In the genomic region with DNA sequence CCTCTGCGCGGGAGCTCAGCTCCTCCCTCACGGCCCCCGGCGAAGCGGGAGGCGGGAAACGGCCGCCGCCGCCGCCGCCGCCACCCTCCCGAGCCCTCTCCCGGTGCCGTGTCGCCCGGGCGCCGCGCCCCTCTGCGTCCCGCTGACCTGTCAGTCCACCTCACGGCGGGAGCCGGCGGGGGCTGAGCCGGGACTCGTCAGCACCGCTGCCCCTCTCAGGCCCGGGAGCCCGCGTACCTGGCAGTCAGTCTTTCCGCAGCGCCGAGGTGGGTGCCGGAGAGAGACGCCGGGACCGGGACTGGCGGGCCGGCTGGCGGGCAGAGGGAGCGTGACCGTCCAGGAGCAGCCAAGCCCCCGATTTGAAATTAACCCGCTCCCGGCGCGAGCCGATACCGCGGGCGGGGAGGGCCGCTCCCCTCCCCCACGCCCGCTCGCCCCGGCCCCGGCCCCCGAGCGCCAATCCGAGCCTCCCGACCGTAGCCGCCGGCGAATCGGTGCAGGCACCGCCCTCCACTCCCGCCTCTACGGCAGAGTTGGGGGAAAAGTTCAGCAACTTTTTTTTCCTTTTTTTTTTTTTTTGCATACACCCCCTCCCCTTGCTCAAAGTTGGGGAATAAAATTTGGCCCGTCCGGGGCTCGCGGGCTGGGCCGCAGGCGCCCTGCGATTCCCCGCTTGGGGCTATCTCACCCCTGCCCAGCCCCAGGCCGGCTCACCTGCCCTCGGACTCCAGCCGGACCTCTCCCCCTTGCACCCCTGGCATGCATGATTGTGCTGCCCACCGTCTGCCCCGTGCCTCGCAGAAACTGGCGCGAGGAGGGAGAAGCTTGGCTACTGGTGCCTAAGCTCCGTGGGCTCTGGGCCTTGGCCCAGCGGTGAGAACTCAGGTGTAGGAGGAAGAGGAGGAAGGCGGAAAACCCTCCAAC, we compare ENCODE assay signal across 1 cellular context.
TF ChIP-seq lines count a peak whose summit lies in the region.

No MANE protein-coding gene starts in this region.

TF ChIP-seq in IMR-90, 13 proteins besides CTCF, POLR2A, EP300 and RAD21:
- TF ChIP-seq NFE2L2 (IDR thresholded peaks at IDR 0.05; ENCODE audit: low read depth, low read length) (no peak), MAFK (IDR thresholded peaks at IDR 0.05; ENCODE audit: low read depth, low read length) (no peak), RFX5 (IDR thresholded peaks at IDR 0.05; ENCODE audit: low read depth, low read length) (no peak), MAZ (IDR thresholded peaks at IDR 0.05; ENCODE audit: borderline replicate concordance, low read depth, low read length) (no peak), CHD1 (IDR thresholded peaks at IDR 0.05; ENCODE audit: low read depth, low read length) (no peak), FOS (IDR thresholded peaks at IDR 0.05; ENCODE audit: low read depth, low read length) (no peak), CEBPB (IDR thresholded peaks at IDR 0.05; ENCODE audit: low read depth, low read length) (no peak), MXI1 (IDR thresholded peaks at IDR 0.05; ENCODE audit: borderline replicate concordance, low read depth, low read length) (no peak), RCOR1 (IDR thresholded peaks at IDR 0.05; ENCODE audit: insufficient replicate concordance, low read length) (no peak)
- TF ChIP-seq, protein P1, sequence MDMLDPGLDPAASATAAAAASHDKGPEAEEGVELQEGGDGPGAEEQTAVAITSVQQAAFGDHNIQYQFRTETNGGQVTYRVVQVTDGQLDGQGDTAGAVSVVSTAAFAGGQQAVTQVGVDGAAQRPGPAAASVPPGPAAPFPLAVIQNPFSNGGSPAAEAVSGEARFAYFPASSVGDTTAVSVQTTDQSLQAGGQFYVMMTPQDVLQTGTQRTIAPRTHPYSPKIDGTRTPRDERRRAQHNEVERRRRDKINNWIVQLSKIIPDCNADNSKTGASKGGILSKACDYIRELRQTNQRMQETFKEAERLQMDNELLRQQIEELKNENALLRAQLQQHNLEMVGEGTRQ (IDR thresholded peaks at IDR 0.05; ENCODE audit: low read depth, low read length): no peak
- TF ChIP-seq, protein P2, sequence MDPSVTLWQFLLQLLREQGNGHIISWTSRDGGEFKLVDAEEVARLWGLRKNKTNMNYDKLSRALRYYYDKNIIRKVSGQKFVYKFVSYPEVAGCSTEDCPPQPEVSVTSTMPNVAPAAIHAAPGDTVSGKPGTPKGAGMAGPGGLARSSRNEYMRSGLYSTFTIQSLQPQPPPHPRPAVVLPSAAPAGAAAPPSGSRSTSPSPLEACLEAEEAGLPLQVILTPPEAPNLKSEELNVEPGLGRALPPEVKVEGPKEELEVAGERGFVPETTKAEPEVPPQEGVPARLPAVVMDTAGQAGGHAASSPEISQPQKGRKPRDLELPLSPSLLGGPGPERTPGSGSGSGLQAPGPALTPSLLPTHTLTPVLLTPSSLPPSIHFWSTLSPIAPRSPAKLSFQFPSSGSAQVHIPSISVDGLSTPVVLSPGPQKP (IDR thresholded peaks at IDR 0.05; ENCODE audit: borderline replicate concordance, low read depth, low read length): no peak
